In the genomic region with DNA sequence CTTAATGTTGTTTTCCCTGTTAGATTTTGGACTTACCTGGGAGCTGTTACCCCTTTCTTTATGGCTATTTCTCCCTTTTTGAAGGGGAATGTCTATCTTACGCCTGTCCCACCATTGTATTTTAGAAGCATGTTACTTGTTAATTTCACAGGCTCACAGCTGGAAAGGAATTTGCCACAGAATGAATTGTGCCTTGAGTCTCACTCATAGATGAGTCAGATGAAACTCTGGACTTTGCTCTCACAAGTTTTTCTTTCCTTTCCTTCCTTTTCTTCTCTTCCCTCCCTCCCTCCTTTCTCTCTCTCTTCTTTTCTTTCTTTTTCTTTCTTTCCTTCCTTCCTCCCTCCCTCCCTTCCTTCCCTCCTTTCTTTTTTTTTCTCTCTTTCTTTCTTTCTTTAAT, we compare ENCODE assay signal across 17 cellular contexts. TPM values are rescaled to one million over a fixed set of nuclear protein-coding genes. Genes with fewer than 3 reads are reported as not detected.
A peak's percentile ranks its signal among the peaks of the same experiment; 100 is the strongest.
DNase-seq lines count a peak whose midpoint lies in the region; ATAC-seq, FAIRE-seq and TF ChIP-seq lines count a peak whose summit lies in the region.
"Had no signal": no experiment of that assay in that cellular context is flagged by ENCODE, and none has a peak within 500 bp of the region (broad histone marks: within the 10 kb centered on the region; RNA-seq: fewer than 3 reads in every experiment).

No MANE protein-coding gene starts in this region.

- H3K4me1 ChIP-seq in astrocyte (ENCODE audit: insufficient read depth, low read length) = no peaks in the 10 kb centered on the region

- no peak overlapping the region for H3K27ac ChIP-seq in astrocyte (ENCODE audit: low read depth, low read length)

- H3K4me3 ChIP-seq in AG10803 (ENCODE audit: low read length) = no peak overlapping the region
- no peak overlapping the region for H3K4me3 ChIP-seq in astrocyte (ENCODE audit: insufficient read depth, low read depth, low read length)

- TF ChIP-seq CTCF in AG10803 (conservative IDR thresholded peaks at IDR 0.05; ENCODE audit: low read length) (no peak), HFFc6 (IDR thresholded peaks at IDR 0.05) (no peak), astrocyte (IDR thresholded peaks at IDR 0.05; ENCODE audit: insufficient read depth, low read depth, low read length) (no peak)

- no peaks in the 10 kb centered on the region for H4K20me1 ChIP-seq in astrocyte (ENCODE audit: insufficient read depth, low read length)

- H3K4me3 Mint-ChIP-seq in HFFc6 (no peak overlapping the region), astrocyte (ENCODE audit: unreplicated experiment) (no peak overlapping the region)
- H3K4me3 Mint-ChIP-seq: CD4-positive, CD25-positive, alpha-beta regulatory T cell; IgD-negative memory B cell had no signal

- H3K9me3 ChIP-seq in astrocyte (ENCODE audit: insufficient read depth, low read depth, low read length) = no peaks in the 10 kb centered on the region

- peaks cover 18% of the 10 kb centered on the region for H3K9me3 Mint-ChIP-seq in HFFc6
- peaks cover 21% of the 10 kb centered on the region for H3K9me3 Mint-ChIP-seq in astrocyte (ENCODE audit: unreplicated experiment)

- H3K27ac Mint-ChIP-seq in HFFc6 = peak overlapping the region; percentile 8; the same call in 1 of the 2 replicates
- H3K27ac Mint-ChIP-seq in astrocyte (ENCODE audit: unreplicated experiment) = peak overlapping the region; percentile 13

- FAIRE-seq in astrocyte (lab: Jason Lieb, UNC) = no peak
- FAIRE-seq: A204.1, G401.6 had no signal

- DNase-seq in AG10803 (ENCODE audit: low read depth) (peak; percentile 9), HFFc6 (no peak), astrocyte (ENCODE audit: low read depth) (no peak), left colon (no peak), cerebellar nuclear complex (lab: John Stamatoyannopoulos, UW) (no peak)
- no peak for DNase-seq in activated CD8-positive, alpha-beta memory T cell treated with anti-CD3 and anti-CD28 coated beads, Interleukin-2, amount 50 U/mL, for 4 hours
- no peak for DNase-seq in stimulated activated CD4-positive, alpha-beta T cell treated with anti-CD3 and anti-CD28 coated beads, Interleukin-4, amount 100 ng/mL, for 4 hours
- DNase-seq: CD4-positive, CD25-positive, alpha-beta regulatory T cell; DMS79; H7; NCI-H1092; NCI-H2227 treated with DMSO at 0.1 percent for 48 hours; NCI-H526 had no signal

- no peak overlapping the region for H3K4me2 ChIP-seq in astrocyte (ENCODE audit: low read length)

- peaks cover 11% of the 10 kb centered on the region; the same call in 1 of the 2 replicates for H3K36me3 Mint-ChIP-seq in HFFc6 (ENCODE audit: low read depth)
- H3K36me3 Mint-ChIP-seq in astrocyte (ENCODE audit: low read depth, unreplicated experiment) = no peaks in the 10 kb centered on the region

- H3K27me3 ChIP-seq in astrocyte (ENCODE audit: insufficient read depth, low read length) = no peaks in the 10 kb centered on the region

- intact Hi-C loops in left colon (cut with DNase I, micrococcal nuclease) = no loop called here

- no peaks in the 10 kb centered on the region for H3K36me3 ChIP-seq in astrocyte (ENCODE audit: insufficient read depth, low read length)

- H3K4me1 Mint-ChIP-seq in HFFc6 (ENCODE audit: low read depth) (peaks cover 10% of the 10 kb centered on the region), astrocyte (ENCODE audit: low read depth, unreplicated experiment) (peaks cover 6% of the 10 kb centered on the region)

- no peak overlapping the region for H3K9ac ChIP-seq in astrocyte (ENCODE audit: low read length)

- H2AFZ ChIP-seq in astrocyte (ENCODE audit: low read depth, low read length) = no peak overlapping the region

- peaks cover 2% of the 10 kb centered on the region for H3K27me3 Mint-ChIP-seq in HFFc6 (ENCODE audit: insufficient read depth)
- no peaks in the 10 kb centered on the region for H3K27me3 Mint-ChIP-seq in astrocyte (ENCODE audit: low read depth, unreplicated experiment)
- H3K27me3 Mint-ChIP-seq: CD4-positive, CD25-positive, alpha-beta regulatory T cell; IgD-negative memory B cell had no signal

- no peaks in the 10 kb centered on the region for H3K79me2 ChIP-seq in astrocyte (ENCODE audit: insufficient read depth, low read length)

- peak; percentile 61 for ATAC-seq in left colon
- no peak for ATAC-seq in GM19397 (IDR thresholded peaks at IDR 0.05; ENCODE audit: unreplicated experiment)

RNA-seq across cellular contexts. Expression of gene ATF7IP, which starts 9.3 kb away (rescaled TPM):
- total RNA-seq in HFFc6 (2021; fragmentation: NEBNext Ultra II Directional; extraction: Animal tissue kit (Norgen Biotek cat#: 25700)) = 10 to 100 TPM; 38.3 to 47.3 (median 41.7) TPM
- total RNA-seq in astrocyte (107 and 115 TPM in 2 replicates), left colon (10 to 100 TPM; 42.9 to 46.3 TPM)
